ENCODE assay signal across 16 cellular contexts in the genomic region with DNA sequence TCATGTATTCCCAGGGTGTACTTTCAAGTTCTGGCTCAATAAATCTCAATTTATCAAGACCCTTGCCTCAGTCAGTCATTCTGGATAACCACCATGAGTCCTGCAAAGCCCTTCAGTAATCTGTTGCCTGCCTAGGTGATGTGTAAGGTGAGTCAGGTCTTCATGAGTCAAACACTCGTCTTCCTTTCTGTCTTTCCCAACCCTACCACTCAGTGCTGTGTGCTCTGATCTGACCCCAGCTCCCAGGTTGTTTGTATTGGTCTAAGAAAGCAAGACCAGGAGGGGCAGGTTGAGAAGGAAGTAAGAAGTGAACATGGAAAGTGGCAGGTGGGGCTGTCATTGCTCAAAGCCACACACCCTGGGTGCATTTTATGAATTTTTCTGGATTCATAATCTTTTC. TPM values are rescaled to one million over a fixed set of nuclear protein-coding genes. Genes with fewer than 3 reads are reported as not detected.
"Had no signal": no experiment of that assay in that cellular context is flagged by ENCODE, and none has a peak within 500 bp of the region (broad histone marks: within the 10 kb centered on the region; RNA-seq: fewer than 3 reads in every experiment).

No MANE protein-coding gene starts in this region.

RNA-seq across cellular contexts. Expression of gene PSG1, which starts 18.2 kb away (rescaled TPM):
- total RNA-seq: frontal cortex, heart left ventricle, left lobe of liver, lower leg skin, mucosa of descending colon, natural killer cell, neural crest cell, osteocyte, right atrium auricular region, sigmoid colon, stomach, thoracic aorta, transverse colon, urinary bladder had no signal

RNA-seq across cellular contexts. Expression of gene PSG6, which starts 20.0 kb away (rescaled TPM):
- total RNA-seq: frontal cortex, glomerular endothelial cell, heart left ventricle, left lobe of liver, mucosa of descending colon, natural killer cell, neural crest cell, osteocyte, pulmonary artery endothelial cell, right atrium auricular region, sigmoid colon, stomach, thoracic aorta, transverse colon, urinary bladder had no signal

RNA-seq across cellular contexts. Expression of gene PSG7, which starts 39.3 kb away (rescaled TPM):
- total RNA-seq: frontal cortex, glomerular endothelial cell, heart left ventricle, left lobe of liver, mucosa of descending colon, natural killer cell, neural crest cell, osteocyte, pulmonary artery endothelial cell, right atrium auricular region, sigmoid colon, stomach, thoracic aorta, transverse colon, urinary bladder had no signal
